ENCODE assay signal across 1 cellular context in the genomic region with DNA sequence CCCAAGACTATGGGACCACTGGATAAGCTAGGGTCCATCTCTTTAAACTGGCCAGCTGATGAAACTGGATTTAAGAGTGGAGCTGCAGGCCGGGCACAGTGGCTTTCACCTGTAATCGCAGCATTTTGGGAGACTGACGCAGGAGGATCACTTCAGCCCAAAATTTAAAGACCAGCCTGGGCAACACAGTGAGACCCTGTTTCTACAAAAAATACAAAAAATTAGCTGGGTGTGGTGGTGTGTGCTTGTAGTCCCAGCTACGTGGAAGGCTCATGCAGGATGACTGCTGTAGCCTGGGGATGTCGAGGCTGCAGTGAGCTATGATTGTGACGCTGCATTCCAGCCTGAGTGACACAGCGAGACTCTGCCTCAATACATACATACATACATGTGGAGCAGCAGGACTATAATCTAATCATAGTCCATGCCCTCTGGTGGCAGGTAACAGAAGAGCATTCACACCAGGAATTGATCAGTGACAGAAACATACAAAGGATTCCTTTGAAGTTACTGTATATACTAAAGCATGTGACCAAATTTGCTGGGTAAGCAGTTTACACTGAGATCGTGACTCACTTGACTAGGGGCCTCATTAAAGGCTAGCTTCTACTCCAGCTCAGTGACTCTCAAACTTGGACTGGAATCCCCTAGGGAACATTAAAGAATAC.
TF ChIP-seq lines count a peak whose summit lies in the region.

No MANE protein-coding gene starts in this region.

TF ChIP-seq in K562, 482 proteins besides CTCF, POLR2A, EP300 and RAD21 (continued from another document):
- TF ChIP-seq TSHZ1 (CRISPR knock-in tag; IDR thresholded peaks at IDR 0.05) (no peak), C11orf30 (IDR thresholded peaks at IDR 0.05; ENCODE audit: low read depth) (peak; percentile 97), TEAD4 (IDR thresholded peaks at IDR 0.05; ENCODE audit: low read length) (no peak), TEAD4 (CRISPR knock-in tag; IDR thresholded peaks at IDR 0.05; ENCODE audit: borderline replicate concordance) (no peak), MAFK (IDR thresholded peaks at IDR 0.05; ENCODE audit: low read length) (peak; percentile 98), ZNF316 (IDR thresholded peaks at IDR 0.05) (peak; percentile 98), PKNOX1 (IDR thresholded peaks at IDR 0.05) (peak; percentile 30; the same call in 1 of the 2 replicates), FOSL1 (tag; conservative IDR thresholded peaks at IDR 0.05) (peak; percentile 36; the same call in 1 of the 2 replicates)
